Comparison of ENCODE assay signal across 1 cellular context in genomic region chr14:99118046-99118721, GRCh38.
A peak's percentile ranks its signal among the peaks of the same experiment; 100 is the strongest.
TF ChIP-seq lines count a peak whose summit lies in the region.

No MANE protein-coding gene starts in this region.

TF ChIP-seq in WTC11, 78 proteins besides CTCF, POLR2A, EP300 and RAD21 (continued from another document):
- TF ChIP-seq, protein P1, sequence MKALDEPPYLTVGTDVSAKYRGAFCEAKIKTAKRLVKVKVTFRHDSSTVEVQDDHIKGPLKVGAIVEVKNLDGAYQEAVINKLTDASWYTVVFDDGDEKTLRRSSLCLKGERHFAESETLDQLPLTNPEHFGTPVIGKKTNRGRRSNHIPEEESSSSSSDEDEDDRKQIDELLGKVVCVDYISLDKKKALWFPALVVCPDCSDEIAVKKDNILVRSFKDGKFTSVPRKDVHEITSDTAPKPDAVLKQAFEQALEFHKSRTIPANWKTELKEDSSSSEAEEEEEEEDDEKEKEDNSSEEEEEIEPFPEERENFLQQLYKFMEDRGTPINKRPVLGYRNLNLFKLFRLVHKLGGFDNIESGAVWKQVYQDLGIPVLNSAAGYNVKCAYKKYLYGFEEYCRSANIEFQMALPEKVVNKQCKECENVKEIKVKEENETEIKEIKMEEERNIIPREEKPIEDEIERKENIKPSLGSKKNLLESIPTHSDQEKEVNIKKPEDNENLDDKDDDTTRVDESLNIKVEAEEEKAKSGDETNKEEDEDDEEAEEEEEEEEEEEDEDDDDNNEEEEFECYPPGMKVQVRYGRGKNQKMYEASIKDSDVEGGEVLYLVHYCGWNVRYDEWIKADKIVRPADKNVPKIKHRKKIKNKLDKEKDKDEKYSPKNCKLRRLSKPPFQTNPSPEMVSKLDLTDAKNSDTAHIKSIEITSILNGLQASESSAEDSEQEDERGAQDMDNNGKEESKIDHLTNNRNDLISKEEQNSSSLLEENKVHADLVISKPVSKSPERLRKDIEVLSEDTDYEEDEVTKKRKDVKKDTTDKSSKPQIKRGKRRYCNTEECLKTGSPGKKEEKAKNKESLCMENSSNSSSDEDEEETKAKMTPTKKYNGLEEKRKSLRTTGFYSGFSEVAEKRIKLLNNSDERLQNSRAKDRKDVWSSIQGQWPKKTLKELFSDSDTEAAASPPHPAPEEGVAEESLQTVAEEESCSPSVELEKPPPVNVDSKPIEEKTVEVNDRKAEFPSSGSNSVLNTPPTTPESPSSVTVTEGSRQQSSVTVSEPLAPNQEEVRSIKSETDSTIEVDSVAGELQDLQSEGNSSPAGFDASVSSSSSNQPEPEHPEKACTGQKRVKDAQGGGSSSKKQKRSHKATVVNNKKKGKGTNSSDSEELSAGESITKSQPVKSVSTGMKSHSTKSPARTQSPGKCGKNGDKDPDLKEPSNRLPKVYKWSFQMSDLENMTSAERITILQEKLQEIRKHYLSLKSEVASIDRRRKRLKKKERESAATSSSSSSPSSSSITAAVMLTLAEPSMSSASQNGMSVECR (CRISPR knock-in tag; IDR thresholded peaks at IDR 0.05; ENCODE audit: borderline replicate concordance) = no peak
- TF ChIP-seq, protein P2, sequence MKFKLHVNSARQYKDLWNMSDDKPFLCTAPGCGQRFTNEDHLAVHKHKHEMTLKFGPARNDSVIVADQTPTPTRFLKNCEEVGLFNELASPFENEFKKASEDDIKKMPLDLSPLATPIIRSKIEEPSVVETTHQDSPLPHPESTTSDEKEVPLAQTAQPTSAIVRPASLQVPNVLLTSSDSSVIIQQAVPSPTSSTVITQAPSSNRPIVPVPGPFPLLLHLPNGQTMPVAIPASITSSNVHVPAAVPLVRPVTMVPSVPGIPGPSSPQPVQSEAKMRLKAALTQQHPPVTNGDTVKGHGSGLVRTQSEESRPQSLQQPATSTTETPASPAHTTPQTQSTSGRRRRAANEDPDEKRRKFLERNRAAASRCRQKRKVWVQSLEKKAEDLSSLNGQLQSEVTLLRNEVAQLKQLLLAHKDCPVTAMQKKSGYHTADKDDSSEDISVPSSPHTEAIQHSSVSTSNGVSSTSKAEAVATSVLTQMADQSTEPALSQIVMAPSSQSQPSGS (CRISPR knock-in tag; IDR thresholded peaks at IDR 0.05; ENCODE audit: borderline replicate concordance, low read depth) = no peak
- TF ChIP-seq, protein P3, sequence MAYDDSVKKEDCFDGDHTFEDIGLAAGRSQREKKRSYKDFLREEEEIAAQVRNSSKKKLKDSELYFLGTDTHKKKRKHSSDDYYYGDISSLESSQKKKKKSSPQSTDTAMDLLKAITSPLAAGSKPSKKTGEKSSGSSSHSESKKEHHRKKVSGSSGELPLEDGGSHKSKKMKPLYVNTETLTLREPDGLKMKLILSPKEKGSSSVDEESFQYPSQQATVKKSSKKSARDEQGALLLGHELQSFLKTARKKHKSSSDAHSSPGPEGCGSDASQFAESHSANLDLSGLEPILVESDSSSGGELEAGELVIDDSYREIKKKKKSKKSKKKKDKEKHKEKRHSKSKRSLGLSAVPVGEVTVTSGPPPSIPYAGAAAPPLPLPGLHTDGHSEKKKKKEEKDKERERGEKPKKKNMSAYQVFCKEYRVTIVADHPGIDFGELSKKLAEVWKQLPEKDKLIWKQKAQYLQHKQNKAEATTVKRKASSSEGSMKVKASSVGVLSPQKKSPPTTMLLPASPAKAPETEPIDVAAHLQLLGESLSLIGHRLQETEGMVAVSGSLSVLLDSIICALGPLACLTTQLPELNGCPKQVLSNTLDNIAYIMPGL (CRISPR knock-in tag; IDR thresholded peaks at IDR 0.05) = peak; percentile 54; the same call in 1 of the 2 replicates
- peak; percentile 51 for TF ChIP-seq MAX (CRISPR knock-in tag; IDR thresholded peaks at IDR 0.05)
